Comparison of ENCODE assay signal across 12 cellular contexts in genomic region chr13:51942189-51942588, GRCh38.
DNase-seq lines count a peak whose midpoint lies in the region; ATAC-seq lines count a peak whose summit lies in the region.
"Had no signal": no experiment of that assay in that cellular context is flagged by ENCODE, and none has a peak within 500 bp of the region (broad histone marks: within the 10 kb centered on the region; RNA-seq: fewer than 3 reads in every experiment).

No MANE protein-coding gene starts in this region.

- H3K4me1 ChIP-seq in effector memory CD4-positive, alpha-beta T cell (ENCODE audit: control insufficient read depth, insufficient read depth, low read length, poor library complexity, severe bottlenecking): peaks cover 38% of the 10 kb centered on the region

- H3K27ac ChIP-seq in effector memory CD4-positive, alpha-beta T cell (ENCODE audit: insufficient read depth, low read length, poor library complexity, severe bottlenecking): peak overlapping the region; percentile 33
- H3K27ac ChIP-seq: 22Rv1 had no signal

- H3K4me3 ChIP-seq in effector memory CD4-positive, alpha-beta T cell (ENCODE audit: insufficient read depth, low read depth, low read length, poor library complexity, severe bottlenecking): peak overlapping the region; percentile 45

- no peaks in the 10 kb centered on the region for H3K36me3 ChIP-seq in effector memory CD4-positive, alpha-beta T cell (ENCODE audit: control insufficient read depth, insufficient read depth, low read length)

- no peaks in the 10 kb centered on the region for H3K27me3 ChIP-seq in effector memory CD4-positive, alpha-beta T cell (replicated peaks; ENCODE audit: control insufficient read depth, insufficient read depth, low read length, poor library complexity, severe bottlenecking)

- no peak for ATAC-seq in GM21381 (IDR thresholded peaks at IDR 0.05; ENCODE audit: unreplicated experiment)
- no peak for ATAC-seq in GM21786 (IDR thresholded peaks at IDR 0.05; ENCODE audit: unreplicated experiment)

- peak; percentile 47 for DNase-seq in DMS53 (lab: John Stamatoyannopoulos, UW)
- DNase-seq in DMS53 treated with DMSO at 0.1 percent for 48 hours (lab: John Stamatoyannopoulos, UW; ENCODE audit: unreplicated experiment): no peak
- peak; percentile 25 for DNase-seq in DMS79 (lab: John Stamatoyannopoulos, UW)
- DNase-seq in SW480 (ENCODE audit: low spot score): peak; percentile 80
- no peak for DNase-seq in effector memory CD4-positive, alpha-beta T cell
- DNase-seq in occipital lobe (lab: John Stamatoyannopoulos, UW): no peak
- DNase-seq: amygdala, DND-41, NCI-H1436 treated with DMSO at 0.1 percent for 48 hours had no signal

- H3K9me3 ChIP-seq in effector memory CD4-positive, alpha-beta T cell (ENCODE audit: control insufficient read depth, low read length): no peaks in the 10 kb centered on the region

Comparison
In these comparisons a context has a peak if more than half of its experiments do, and no peak if none do; other contexts are left out.
1. DNase-seq: peak in DMS53 (single experiment), DMS79 (single experiment) and SW480 (single experiment); none in DMS53 treated with DMSO at 0.1 percent for 48 hours (single experiment), effector memory CD4-positive, alpha-beta T cell (0 of 3) and occipital lobe (single experiment).